Comparison of ENCODE assay signal across 2 cellular contexts in the genomic region with DNA sequence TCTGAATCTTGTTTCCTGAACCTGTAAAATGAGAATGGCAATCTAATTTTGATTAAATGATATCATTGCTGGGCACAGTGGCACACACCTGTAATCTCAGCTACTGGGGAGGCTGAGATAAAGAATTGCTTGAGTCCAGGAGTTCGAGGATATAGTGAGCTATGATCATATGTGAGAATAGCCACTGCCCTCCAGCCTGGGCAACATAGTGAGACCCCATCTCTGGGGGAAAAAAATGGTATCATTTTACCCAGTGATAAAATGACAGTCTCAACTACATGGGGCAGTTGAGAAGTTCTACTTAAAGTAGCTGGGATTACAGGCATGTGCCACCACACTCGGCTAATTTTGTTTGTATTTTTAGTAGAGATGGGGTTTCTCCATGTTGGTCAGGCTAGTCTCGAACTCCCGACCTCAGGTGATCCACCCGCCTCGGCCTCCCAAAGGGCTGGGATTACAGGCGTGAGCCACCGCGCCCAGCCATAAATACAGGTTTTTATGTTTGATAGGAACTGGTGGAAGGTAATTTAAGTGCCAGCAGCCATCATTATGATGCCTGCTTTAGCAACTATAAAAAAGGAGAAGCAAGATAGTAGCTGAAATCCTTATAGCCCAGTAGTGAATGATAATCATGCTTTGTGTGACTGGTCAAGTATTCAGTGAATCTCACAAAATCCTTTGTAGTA.
TF ChIP-seq lines count a peak whose summit lies in the region.

No MANE protein-coding gene starts in this region.

TF ChIP-seq in HEK293, 187 proteins besides CTCF, POLR2A, EP300 and RAD21:
- TF ChIP-seq ZNF211 (tag by site-specific recombination; IDR thresholded peaks at IDR 0.05; ENCODE audit: low read depth) (no peak), ZNF239 (tag by site-specific recombination; IDR thresholded peaks at IDR 0.05) (no peak), ZSCAN5A (tag by site-specific recombination; IDR thresholded peaks at IDR 0.05) (no peak), ZNF121 (tag by site-specific recombination; IDR thresholded peaks at IDR 0.05) (0 out of 2 replicates have a peak, but pooled peaks have one; percentile 45)

TF ChIP-seq in K562, 482 proteins besides CTCF, POLR2A, EP300 and RAD21:
- TF ChIP-seq ZNF121 (CRISPR knock-in tag; conservative IDR thresholded peaks at IDR 0.05) (peak; percentile 71), SRSF1 (IDR thresholded peaks at IDR 0.05; ENCODE audit: low read depth, low read length) (no peak)
